ENCODE assay signal across 33 cellular contexts in the genomic region with DNA sequence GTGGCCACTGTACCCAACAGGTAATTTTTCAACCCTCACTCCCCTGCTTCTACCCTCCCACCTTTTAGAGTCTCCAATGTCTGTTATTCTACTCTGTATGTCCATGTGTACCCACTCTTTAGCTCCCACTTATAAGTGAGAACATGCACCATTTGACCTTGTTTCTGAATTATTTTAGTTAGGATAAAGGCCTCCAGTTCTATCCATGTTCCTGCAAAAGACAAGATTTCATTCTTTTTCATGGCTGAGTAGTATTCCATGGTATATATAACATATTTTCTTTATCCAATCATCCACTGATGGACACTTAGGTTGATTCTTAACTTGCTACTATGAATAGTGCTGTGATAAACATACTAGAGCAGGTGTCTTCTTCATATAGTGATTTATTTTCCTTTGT. TPM values are rescaled to one million over a fixed set of nuclear protein-coding genes. Genes with fewer than 3 reads are reported as not detected.
"Had no signal": no experiment of that assay in that cellular context is flagged by ENCODE, and none has a peak within 500 bp of the region (broad histone marks: within the 10 kb centered on the region; RNA-seq: fewer than 3 reads in every experiment).

No MANE protein-coding gene starts in this region.

- H3K4me1 ChIP-seq: breast epithelium had no signal

- FAIRE-seq: astrocyte, TTC549 had no signal

- DNase-seq: activated B cell treated with CpG ODN at 0.5 μM for 24 hours; activated CD4-positive, alpha-beta memory T cell treated with anti-CD3 and anti-CD28 coated beads for 36 hours; activated CD4-positive, alpha-beta T cell treated with anti-CD3 and anti-CD28 coated beads for 4 hours; activated CD4-positive, alpha-beta T cell treated with anti-CD3 and anti-CD28 coated beads, Interleukin-2, amount 10 ng/mL, durations not matched to agents 24 days and 14 days; activated CD4-positive, alpha-beta T cell treated with anti-CD3 and anti-CD28 coated beads, Interleukin-2, amount 50 U/mL, for 1 hour; activated CD4-positive, alpha-beta T cell treated with anti-CD3 and anti-CD28 coated beads, Interleukin-2, amount 50 U/mL, for 4 hours; activated CD4-positive, CD25-positive, alpha-beta regulatory T cell treated with anti-CD3 and anti-CD28 coated beads, Interleukin-2, amount 50 U/mL, for 72 hours; activated CD8-positive, alpha-beta T cell treated with anti-CD3 and anti-CD28 coated beads for 36 hours; activated effector memory CD4-positive, alpha-beta T cell treated with anti-CD3 and anti-CD28 coated beads, Interleukin-2, amount 50 U/mL, for 16 hours; activated gamma-delta T cell treated with Interleukin-2 at 50 U/mL for 16 hours; activated naive CD4-positive, alpha-beta T cell; activated naive CD4-positive, alpha-beta T cell treated with anti-CD3 and anti-CD28 coated beads for 36 hours; activated naive CD4-positive, alpha-beta T cell treated with anti-CD3 and anti-CD28 coated beads, Interleukin-2, amount 50 U/mL, for 16 hours; activated naive CD8-positive, alpha-beta T cell treated with anti-CD3 and anti-CD28 coated beads for 36 hours; activated T-cell treated with anti-CD3 and anti-CD28 coated beads for 4 hours; activated T-cell treated with anti-CD3 and anti-CD28 coated beads, Interleukin-2, amount 50 U/mL, for 1 hour; activated T-cell treated with anti-CD3 and anti-CD28 coated beads, Interleukin-2, amount 50 U/mL, for 4 hours; activated T-cell treated with anti-CD3 and anti-CD28 coated beads, Interleukin-2, amount 50 U/mL, for 72 hours; adrenal gland; amniotic stem cell; aorta; body of pancreas; brain microvascular endothelial cell; central memory CD4-positive, alpha-beta T cell; T-helper 1 cell; T-helper 2 cell; T-helper 9 cell had no signal

- H3K27ac ChIP-seq: adrenal gland, body of pancreas, brain microvascular endothelial cell, breast epithelium, VCaP had no signal

- H3K9me3 ChIP-seq: adrenal gland, body of pancreas, breast epithelium had no signal

- H3K27me3 ChIP-seq: adrenal gland, body of pancreas, brain microvascular endothelial cell, breast epithelium had no signal

- H3K36me3 ChIP-seq: adrenal gland, brain microvascular endothelial cell, breast epithelium had no signal

- ATAC-seq: activated CD8-positive, alpha-beta T cell treated with anti-CD3 and anti-CD28 coated beads for 36 hours; activated naive CD4-positive, alpha-beta T cell treated with anti-CD3 and anti-CD28 coated beads, Interleukin-2, amount 50 U/mL, for 72 hours; activated T-cell treated with anti-CD3 and anti-CD28 coated beads, Interleukin-2, amount 50 U/mL, for 4 hours; activated T-cell treated with anti-CD3 and anti-CD28 coated beads, Interleukin-2, amount 50 U/mL, for 72 hours; activated T-helper 17 cell treated with anti-CD3 and anti-CD28 coated beads, Interleukin-2, amount 50 U/mL, for 72 hours; body of pancreas had no signal

- H3K4me3 ChIP-seq: adrenal gland, body of pancreas, breast epithelium had no signal

RNA-seq across cellular contexts. Expression of gene TMEM169, which starts 9.2 kb away (rescaled TPM):
- polyA plus RNA-seq: aorta had no signal
